In genomic region chr12:94601972-94602517, GRCh38 we compare ENCODE assay signal across 2 cellular contexts.
A peak's percentile ranks its signal among the peaks of the same experiment; 100 is the strongest.
TF ChIP-seq lines count a peak whose summit lies in the region.

No MANE protein-coding gene starts in this region.

TF ChIP-seq in HEK293, 187 proteins besides CTCF, POLR2A, EP300 and RAD21:
- TF ChIP-seq ZNF664 (tag by site-specific recombination; IDR thresholded peaks at IDR 0.05) (0 out of 2 replicates have a peak, but pooled peaks have one; percentile 50), ZBTB48 (tag by site-specific recombination; IDR thresholded peaks at IDR 0.05) (no peak)

TF ChIP-seq in GM12878, 131 proteins besides CTCF, POLR2A, EP300 and RAD21:
- no peak for TF ChIP-seq NFXL1 (IDR thresholded peaks at IDR 0.05; ENCODE audit: borderline replicate concordance)
- TF ChIP-seq HDGF (IDR thresholded peaks at IDR 0.05) = no peak
- no peak for TF ChIP-seq DPF2 (IDR thresholded peaks at IDR 0.05)
- TF ChIP-seq, protein P1, sequence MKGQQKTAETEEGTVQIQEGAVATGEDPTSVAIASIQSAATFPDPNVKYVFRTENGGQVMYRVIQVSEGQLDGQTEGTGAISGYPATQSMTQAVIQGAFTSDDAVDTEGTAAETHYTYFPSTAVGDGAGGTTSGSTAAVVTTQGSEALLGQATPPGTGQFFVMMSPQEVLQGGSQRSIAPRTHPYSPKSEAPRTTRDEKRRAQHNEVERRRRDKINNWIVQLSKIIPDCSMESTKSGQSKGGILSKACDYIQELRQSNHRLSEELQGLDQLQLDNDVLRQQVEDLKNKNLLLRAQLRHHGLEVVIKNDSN (IDR thresholded peaks at IDR 0.05; ENCODE audit: borderline replicate concordance, extremely low read length, insufficient read depth, low read depth, low read length) = no peak
- TF ChIP-seq KDM1A (IDR thresholded peaks at IDR 0.05; ENCODE audit: borderline replicate concordance) = no peak
- TF ChIP-seq RUNX3 (IDR thresholded peaks at IDR 0.05; ENCODE audit: low read length) = peak; percentile 29
- TF ChIP-seq MYC (IDR thresholded peaks at IDR 0.05; ENCODE audit: insufficient read depth, insufficient read length, insufficient replicate concordance, low read length, severe bottlenecking) = no peak
- no peak for TF ChIP-seq SUZ12 (IDR thresholded peaks at IDR 0.05; ENCODE audit: unreplicated experiment)
